In genomic region chr12:74031045-74031444, GRCh38 we compare ENCODE assay signal across 18 cellular contexts.
"Had no signal": no experiment of that assay in that cellular context is flagged by ENCODE, and none has a peak within 500 bp of the region (broad histone marks: within the 10 kb centered on the region; RNA-seq: fewer than 3 reads in every experiment).

No MANE protein-coding gene starts in this region.

- H3K4me2 ChIP-seq: SK-N-SH had no signal

- H3K27me3 ChIP-seq: SJSA1 had no signal

- H3K9ac ChIP-seq: SK-N-SH had no signal

- H3K4me3 ChIP-seq: SJSA1 had no signal

- H3K36me3 ChIP-seq: SJSA1 had no signal

- DNase-seq: KBM-7, MV-4-11, NCI-H1048, NCI-H1105, NCI-H1436, NCI-H2029 treated with DMSO at 0.1 percent for 48 hours, NCI-H2171, NCI-H524, NCI-H526 treated with DMSO at 0.1 percent for 48 hours, NCI-H774, Right ventricle myocardium superior, RPMI8226, SIG-M5, SK-N-SH, SW 1271, T-cell had no signal

- H3K9me3 ChIP-seq: SJSA1, SK-N-SH had no signal

- H3K9me2 ChIP-seq: SK-N-SH had no signal

- ATAC-seq: T-cell had no signal

- H3K4me1 ChIP-seq: SJSA1 had no signal

- H3K27ac ChIP-seq: HL-60, SJSA1 had no signal
